ENCODE assay signal across 1 cellular context in genomic region chr9:135951889-135952663, GRCh38.
A peak's percentile ranks its signal among the peaks of the same experiment; 100 is the strongest.
TF ChIP-seq lines count a peak whose summit lies in the region.

No MANE protein-coding gene starts in this region.

TF ChIP-seq in K562, 482 proteins besides CTCF, POLR2A, EP300 and RAD21 (continued from another document and continues in another):
- TF ChIP-seq ZBTB2 (IDR thresholded peaks at IDR 0.05) (peak; percentile 72; the same call in 1 of the 2 replicates), ZNF609 (CRISPR knock-in tag; IDR thresholded peaks at IDR 0.05; ENCODE audit: borderline replicate concordance) (peak; percentile 52; the same call in 1 of the 2 replicates), HEY1 (CRISPR knock-in tag; IDR thresholded peaks at IDR 0.05; ENCODE audit: borderline replicate concordance) (no peak; the same call in 1 of the 2 replicates), ZNF274 (IDR thresholded peaks at IDR 0.05; ENCODE audit: borderline replicate concordance, low read depth, low read length) (peak; percentile 74; the same call in 1 of the 2 replicates), STAT5A (IDR thresholded peaks at IDR 0.05; ENCODE audit: borderline replicate concordance, low read length) (peak; percentile 100), ZNF12 (CRISPR knock-in tag; IDR thresholded peaks at IDR 0.05) (peak; percentile 76; the same call in 1 of the 2 replicates), THRAP3 (IDR thresholded peaks at IDR 0.05; ENCODE audit: borderline replicate concordance) (no peak), NCOA6 (IDR thresholded peaks at IDR 0.05) (no peak), GMEB1 (CRISPR knock-in tag; IDR thresholded peaks at IDR 0.05) (no peak), RBM34 (IDR thresholded peaks at IDR 0.05; ENCODE audit: borderline replicate concordance, insufficient read depth, low read length) (no peak), ZNF639 (CRISPR knock-in tag; conservative IDR thresholded peaks at IDR 0.05 in 1 of 2, IDR thresholded peaks at IDR 0.05 in 1 of 2) (peak in 1 of 2 experiments; percentile 78; a peak in 1 of 4 replicates), NR4A1 (CRISPR knock-in tag; IDR thresholded peaks at IDR 0.05) (no peak), NR4A1 (tag; IDR thresholded peaks at IDR 0.05) (peak; percentile 73), HES1 (IDR thresholded peaks at IDR 0.05; ENCODE audit: low read depth) (peak; percentile 92), U2AF2 (optimal IDR thresholded peaks at IDR 0.05; ENCODE audit: low read depth, low read length) (no peak), ESRRB (CRISPR knock-in tag; IDR thresholded peaks at IDR 0.05; ENCODE audit: borderline replicate concordance) (no peak), MYC (IDR thresholded peaks at IDR 0.05; ENCODE audit: low read depth, low read length) (peak; percentile 87), MYC (CRISPR knock-in tag; IDR thresholded peaks at IDR 0.05; ENCODE audit: borderline replicate concordance, low read depth) (peak; percentile 63; the same call in 1 of the 2 replicates), MBD2 (IDR thresholded peaks at IDR 0.05; ENCODE audit: borderline replicate concordance, low read depth) (no peak), CEBPZ (IDR thresholded peaks at IDR 0.05; ENCODE audit: borderline replicate concordance, low read depth, low read length) (no peak), SMARCE1 (IDR thresholded peaks at IDR 0.05) (peak; percentile 99), PRPF4 (IDR thresholded peaks at IDR 0.05; ENCODE audit: insufficient read depth, low read depth, low read length, poor library complexity, severe bottlenecking) (no peak), CHAMP1 (IDR thresholded peaks at IDR 0.05) (no peak), POLR2B (IDR thresholded peaks at IDR 0.05; ENCODE audit: low read depth, partially characterized antibody) (no peak), SAP30 (IDR thresholded peaks at IDR 0.05; ENCODE audit: borderline replicate concordance, insufficient read depth, low read depth, low read length, poor library complexity, severe bottlenecking) (no peak), ZMIZ1 (IDR thresholded peaks at IDR 0.05; ENCODE audit: low read depth in 2 of 2, low read length in 2 of 2) (peak in 1 of 2 experiments; percentile 97; a peak in 2 of 4 replicates), USF1 (CRISPR knock-in tag; IDR thresholded peaks at IDR 0.05) (0 out of 2 replicates have a peak, but pooled peaks have one; percentile 28), KDM2B (CRISPR knock-in tag; IDR thresholded peaks at IDR 0.05) (no peak), JUND (IDR thresholded peaks at IDR 0.05; ENCODE audit: borderline replicate concordance, low read depth, low read length) (peak; percentile 98), JUND (tag; IDR thresholded peaks at IDR 0.05; ENCODE audit: borderline replicate concordance, low read depth, low read length) (peak; percentile 92; the same call in 2 of the 3 replicates), BRF1 (IDR thresholded peaks at IDR 0.05; ENCODE audit: borderline replicate concordance, extremely low read depth, insufficient read length) (no peak), KLF1 (tag; IDR thresholded peaks at IDR 0.05) (peak; percentile 99), CREM (IDR thresholded peaks at IDR 0.05; ENCODE audit: low read depth) (peak; percentile 90), FOXK1 (CRISPR knock-in tag; IDR thresholded peaks at IDR 0.05; ENCODE audit: borderline replicate concordance) (peak; percentile 65; the same call in 1 of the 2 replicates), MEIS2 (IDR thresholded peaks at IDR 0.05; ENCODE audit: partially characterized antibody) (peak; percentile 99)
